In genomic region chr14:93032301-93032929, GRCh38 we compare ENCODE assay signal across 11 cellular contexts.
DNase-seq lines count a peak whose midpoint lies in the region; ATAC-seq and TF ChIP-seq lines count a peak whose summit lies in the region.
"Had no signal": no experiment of that assay in that cellular context is flagged by ENCODE, and none has a peak within 500 bp of the region (broad histone marks: within the 10 kb centered on the region; RNA-seq: fewer than 3 reads in every experiment).

No MANE protein-coding gene starts in this region.

- TF ChIP-seq CTCF in CD14-positive monocyte (IDR thresholded peaks at IDR 0.05), result no peak
- TF ChIP-seq CTCF in esophagus muscularis mucosa (IDR thresholded peaks at IDR 0.05), result no peak
- no peak for TF ChIP-seq CTCF in neural progenitor cell (IDR thresholded peaks at IDR 0.05)

- H3K9me3 ChIP-seq in esophagus muscularis mucosa, result no peaks in the 10 kb centered on the region
- H3K9me3 ChIP-seq in neural progenitor cell (ENCODE audit: low read depth), result no peaks in the 10 kb centered on the region
- H3K9me3 ChIP-seq: ascending aorta had no signal

- H4K20me1 ChIP-seq in neural progenitor cell (ENCODE audit: low read depth), result peaks cover 71% of the 10 kb centered on the region

- peaks cover 9% of the 10 kb centered on the region for H3K79me2 ChIP-seq in neural progenitor cell (ENCODE audit: low read depth)

- no peaks in the 10 kb centered on the region for H3K27me3 ChIP-seq in esophagus muscularis mucosa
- H3K27me3 ChIP-seq in neural progenitor cell, result no peaks in the 10 kb centered on the region
- H3K27me3 ChIP-seq: ascending aorta had no signal

- H3F3A ChIP-seq in neural progenitor cell (ENCODE audit: low read depth), result peaks cover 7% of the 10 kb centered on the region

- no peak for ATAC-seq in HG03095 (IDR thresholded peaks at IDR 0.05; ENCODE audit: unreplicated experiment)
- no peak for ATAC-seq in HG03108 (IDR thresholded peaks at IDR 0.05; ENCODE audit: unreplicated experiment)
- no peak for ATAC-seq in HG03469 (IDR thresholded peaks at IDR 0.05; ENCODE audit: unreplicated experiment)

- H3K9me3 Mint-ChIP-seq in CD14-positive monocyte, result peaks cover 0 to 2% (median 0%) of the 10 kb centered on the region in 7 donors
- no peaks in the 10 kb centered on the region for H3K9me3 Mint-ChIP-seq in neural progenitor cell

- peak overlapping the region; percentile 48 for H3K4me2 ChIP-seq in neural progenitor cell

- H3K4me1 ChIP-seq in esophagus muscularis mucosa (peaks cover 84 to 100% (median 98%) of the 10 kb centered on the region in 4 donors), neural progenitor cell (peaks cover 54% of the 10 kb centered on the region)

- H3K4me3 Mint-ChIP-seq in CD14-positive monocyte, result peak overlapping the region; percentile 31 to 70
- H3K4me3 Mint-ChIP-seq in neural progenitor cell, result no peak overlapping the region

- DNase-seq in CD14-positive monocyte (ENCODE audit: low spot score) (peak; percentile 78), NCI-H460 (ENCODE audit: extremely low read depth, low read depth) (peak; percentile 59), esophagus muscularis mucosa (ENCODE audit: extremely low spot score) (no peak), neural progenitor cell (ENCODE audit: low spot score) (peak; percentile 50), erythroblast (lab: John Stamatoyannopoulos, UW) (no peak)
- DNase-seq: EL, Karpas-422 had no signal

- H3K27ac ChIP-seq in esophagus muscularis mucosa (replicated peaks in 1 of 4) (peak overlapping the region; percentile 45 to 93 (median 86)), neural progenitor cell (no peak overlapping the region)
- H3K27ac ChIP-seq: ascending aorta had no signal

- H3K36me3 ChIP-seq in esophagus muscularis mucosa (no peaks in the 10 kb centered on the region), neural progenitor cell (no peaks in the 10 kb centered on the region)
- H3K36me3 ChIP-seq: ascending aorta had no signal

- intact Hi-C loops in CD14-positive monocyte (cut with micrococcal nuclease), result loop anchor here in 1 of 2 donors (5.0 kb wide), 2 partner anchors 40 to 60 kb away; no protein-coding TSS in a partner anchor
- intact Hi-C loops in esophagus muscularis mucosa (cut with DNase I), result loop anchor here (10.0 kb wide), 1 partner anchor 82 kb away; the partner anchor contains the start of gene ITPK1

- TF ChIP-seq POLR2A in esophagus muscularis mucosa (IDR thresholded peaks at IDR 0.05; ENCODE audit: low read depth) (no peak), erythroblast (IDR thresholded peaks at IDR 0.05; ENCODE audit: low read length) (no peak)

- H3K9ac ChIP-seq in neural progenitor cell, result no peak overlapping the region

- TF ChIP-seq EP300 in esophagus muscularis mucosa (IDR thresholded peaks at IDR 0.05), result no peak

- H2AFZ ChIP-seq in neural progenitor cell (replicated peaks), result no peak overlapping the region

- H3K27me3 Mint-ChIP-seq in CD14-positive monocyte (ENCODE audit: low read depth in 3 of 3) (peaks cover 0 to 3% (median 0%) of the 10 kb centered on the region in 3 donors), neural progenitor cell (ENCODE audit: insufficient read depth, low read depth) (peaks cover 10% of the 10 kb centered on the region)

- H3K4me1 Mint-ChIP-seq in CD14-positive monocyte (peaks cover 60% of the 10 kb centered on the region), neural progenitor cell (peaks cover 64% of the 10 kb centered on the region)

- H3K4me3 ChIP-seq in esophagus muscularis mucosa, result no peak overlapping the region
- no peak overlapping the region for H3K4me3 ChIP-seq in neural progenitor cell
- H3K4me3 ChIP-seq: ascending aorta had no signal

- 64% methylated on average over 8 of the region's 14 CpGs for WGBS in esophagus muscularis mucosa

- peak overlapping the region; percentile 78 to 95 (median 92) for H3K27ac Mint-ChIP-seq in CD14-positive monocyte
- H3K27ac Mint-ChIP-seq in neural progenitor cell, result no peak overlapping the region

- H3K36me3 Mint-ChIP-seq in CD14-positive monocyte (peaks cover 20 to 41% of the 10 kb centered on the region in 2 donors), neural progenitor cell (no peaks in the 10 kb centered on the region)

Comparison
In these comparisons a context has a peak if more than half of its experiments do, and no peak if none do; other contexts are left out.
1. DNase-seq: peak in CD14-positive monocyte (single experiment), NCI-H460 (single experiment) and neural progenitor cell (single experiment); none in esophagus muscularis mucosa (single experiment) and erythroblast (0 of 2).